ENCODE assay signal across 8 cellular contexts in the genomic region with DNA sequence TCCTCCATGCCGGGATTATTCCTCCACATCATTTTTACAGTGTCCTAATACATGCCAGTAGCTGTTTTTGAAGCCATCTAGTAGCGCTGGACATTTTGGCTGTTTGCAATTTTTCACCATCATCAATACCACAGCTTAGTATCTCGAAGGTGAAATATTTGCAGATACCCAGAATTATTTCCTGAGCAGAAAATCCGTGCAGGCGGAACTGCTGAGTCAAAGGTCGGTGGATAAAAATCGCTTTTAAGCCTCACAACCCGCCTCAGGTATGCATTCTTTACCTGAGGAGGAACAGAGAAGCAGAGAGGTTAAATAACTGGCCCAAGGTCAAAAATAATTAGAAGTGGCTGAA. TPM values are rescaled to one million over a fixed set of nuclear protein-coding genes. Genes with fewer than 3 reads are reported as not detected.
DNase-seq lines count a peak whose midpoint lies in the region; ATAC-seq and TF ChIP-seq lines count a peak whose summit lies in the region.

No MANE protein-coding gene starts in this region.

- H3K27me3 ChIP-seq in PC-3 (ENCODE audit: low read length): no peaks in the 10 kb centered on the region
- no peaks in the 10 kb centered on the region for H3K27me3 ChIP-seq in endocrine pancreas (ENCODE audit: control insufficient read depth, insufficient read depth, low read length)
- no peaks in the 10 kb centered on the region for H3K27me3 ChIP-seq in osteoblast (ENCODE audit: insufficient read depth, low read length)

- no peaks in the 10 kb centered on the region for H3F3A ChIP-seq in PC-3 (ENCODE audit: low read length, unreplicated experiment)

- ATAC-seq in PC-3 (peak; percentile 9; the same call in 1 of the 2 replicates), HG03196 (IDR thresholded peaks at IDR 0.05; ENCODE audit: unreplicated experiment) (no peak)

- TF ChIP-seq CTCF in PC-3 (conservative IDR thresholded peaks at IDR 0.05; ENCODE audit: low read depth, low read length) (no peak), osteoblast (IDR thresholded peaks at IDR 0.05; ENCODE audit: extremely low read depth, low read depth, low read length) (no peak)

- DNase-seq in DMS53 (lab: John Stamatoyannopoulos, UW): peak; percentile 59
- no peak for DNase-seq in DMS53 treated with DMSO at 0.1 percent for 48 hours (lab: John Stamatoyannopoulos, UW; ENCODE audit: unreplicated experiment)
- peak; percentile 22 for DNase-seq in PC-3
- DNase-seq in osteoblast (ENCODE audit: insufficient read length, low spot score, missing footprints): no peak
- no peak for DNase-seq in NOMO-1 (lab: John Stamatoyannopoulos, UW; ENCODE audit: unreplicated experiment in 2 of 2)
- DNase-seq in Ammon's horn (ENCODE audit: low spot score): no peak

- intact Hi-C loops in PC-3 (cut with micrococcal nuclease): loop anchor here (2.0 kb wide), 1 partner anchor 28 kb away; no protein-coding TSS in a partner anchor

- TSS peak; percentile 90 for BruUV-seq in PC-3 (replicated peaks; lab: Mats Ljungman, UMichigan)

- H3K9ac ChIP-seq in PC-3 (ENCODE audit: low read length) (peak overlapping the region; percentile 86), endocrine pancreas (ENCODE audit: control insufficient read depth, insufficient read depth, low read length) (peak overlapping the region; percentile 92)

- H2AFZ ChIP-seq in PC-3 (ENCODE audit: low read length) (peak overlapping the region; percentile 82), osteoblast (ENCODE audit: low read length) (peak overlapping the region; percentile 31)

- peaks cover 15% of the 10 kb centered on the region for H3K4me1 ChIP-seq in PC-3 (ENCODE audit: insufficient read depth, low read length)
- H3K4me1 ChIP-seq in endocrine pancreas (ENCODE audit: control insufficient read depth, insufficient read depth, low read length): peaks cover 20% of the 10 kb centered on the region
- H3K4me1 ChIP-seq in osteoblast (ENCODE audit: insufficient read depth, low read length): peaks cover 24% of the 10 kb centered on the region

- H3K36me3 ChIP-seq in PC-3 (ENCODE audit: low read depth, low read length) (peaks cover 7% of the 10 kb centered on the region; the same call in 1 of the 2 replicates), endocrine pancreas (ENCODE audit: control insufficient read depth, insufficient read depth, low read length) (no peaks in the 10 kb centered on the region), osteoblast (ENCODE audit: insufficient read depth, low read length) (peaks cover 13% of the 10 kb centered on the region)

- H3K9me3 ChIP-seq in PC-3 (ENCODE audit: low read length) (no peaks in the 10 kb centered on the region), endocrine pancreas (ENCODE audit: control insufficient read depth, low read length) (no peaks in the 10 kb centered on the region), osteoblast (ENCODE audit: low read depth, low read length) (no peaks in the 10 kb centered on the region)

- CTCF ChIA-PET in PC-3 (lab: Charles Lee): no interaction called here

- peaks cover 10% of the 10 kb centered on the region; the same call in 1 of the 2 replicates for H4K20me1 ChIP-seq in PC-3 (ENCODE audit: low read length)
- peaks cover 27% of the 10 kb centered on the region for H4K20me1 ChIP-seq in osteoblast (ENCODE audit: insufficient read depth, low read length)

- POLR2A ChIA-PET in PC-3 (lab: Charles Lee; ENCODE audit: unreplicated experiment): no interaction called here

- no peaks in the 10 kb centered on the region for H3K9me2 ChIP-seq in PC-3 (replicated peaks; ENCODE audit: low read length)

- H3K4me2 ChIP-seq in PC-3 (ENCODE audit: low read length) (peak overlapping the region; percentile 99), osteoblast (ENCODE audit: insufficient read depth, low read length) (peak overlapping the region; percentile 98)

- H3K79me2 ChIP-seq in PC-3 (ENCODE audit: low read length) (peaks cover 49% of the 10 kb centered on the region), osteoblast (ENCODE audit: insufficient read depth, low read length) (peaks cover 43% of the 10 kb centered on the region)

- H3K27ac ChIP-seq in PC-3 (ENCODE audit: low read length) (peak overlapping the region; percentile 71), osteoblast (ENCODE audit: low read depth, low read length) (peak overlapping the region; percentile 83)

- H3K4me3 ChIP-seq in PC-3 (ENCODE audit: low read length) (peak overlapping the region; percentile 75), endocrine pancreas (ENCODE audit: control insufficient read depth, insufficient read depth, low read length) (peak overlapping the region; percentile 82), osteoblast (ENCODE audit: insufficient read depth, low read length) (peak overlapping the region; percentile 89)

RNA-seq across cellular contexts. Expression of gene TNRC6A, which starts 0.6 kb away (rescaled TPM):
- total RNA-seq in PC-3 (2014; rRNA removed) (16.2 and 20.3 TPM in 2 replicates), osteoblast (38.0 and 40.7 TPM in 2 replicates)

Comparison
In these comparisons a context has a peak if more than half of its experiments do, and no peak if none do; other contexts are left out.
1. DNase-seq: peak in DMS53 (single experiment) and PC-3 (single experiment); none in DMS53 treated with DMSO at 0.1 percent for 48 hours (single experiment), osteoblast (single experiment), NOMO-1 (0 of 2) and Ammon's horn (single experiment).
2. Peak in every context shown above with its lines, with median percentiles within 50 percentile points of each other: H3K4me3 ChIP-seq.